15 cellular contexts compared by ENCODE assay signal in genomic region chr6:77450924-77451323, GRCh38. TPM values are rescaled to one million over a fixed set of nuclear protein-coding genes. Genes with fewer than 3 reads are reported as not detected.
DNase-seq lines count a peak whose midpoint lies in the region; TF ChIP-seq lines count a peak whose summit lies in the region.
"Had no signal": no experiment of that assay in that cellular context is flagged by ENCODE, and none has a peak within 500 bp of the region (broad histone marks: within the 10 kb centered on the region; RNA-seq: fewer than 3 reads in every experiment).

No MANE protein-coding gene starts in this region.

- no peak overlapping the region for H2AFZ ChIP-seq in GM23248

- 0 out of 2 replicates have a peak, but pooled peaks cover 7% of the 10 kb centered on the region for H3F3A ChIP-seq in GM23248 (ENCODE audit: insufficient read depth)

- H3K9ac ChIP-seq in GM23248, result no peak overlapping the region

- no peaks in the 10 kb centered on the region for H3K79me2 ChIP-seq in GM23248 (ENCODE audit: insufficient read depth)

- H3K9me2 ChIP-seq in GM23248 (ENCODE audit: insufficient read depth), result no peaks in the 10 kb centered on the region

- H3K27ac ChIP-seq in 22Rv1 (no peak overlapping the region), GM23248 (no peak overlapping the region), ascending aorta (no peak overlapping the region)
- H3K27ac ChIP-seq in effector memory CD4-positive, alpha-beta T cell (ENCODE audit: insufficient read depth, low read length, poor library complexity, severe bottlenecking), result no peak overlapping the region
- H3K27ac ChIP-seq: spleen had no signal

- TF ChIP-seq CTCF in 22Rv1 (IDR thresholded peaks at IDR 0.05) (peak; percentile 12; the same call in 1 of the 2 replicates), ascending aorta (IDR thresholded peaks at IDR 0.05) (peak in 2 of 3 experiments; percentile 24 to 31), fibroblast of villous mesenchyme (IDR thresholded peaks at IDR 0.05; ENCODE audit: insufficient read depth, low read depth, low read length) (peak; percentile 47)

- DNase-seq in GM23248 (peak; percentile 48), ascending aorta (ENCODE audit: low spot score in 2 of 2) (no peak), fibroblast of villous mesenchyme (ENCODE audit: low read depth) (peak; percentile 45), amygdala (lab: John Stamatoyannopoulos, UW) (no peak), activated T-cell treated with anti-CD3 and anti-CD28 coated beads for 4 hours (no peak), AG08396 (ENCODE audit: low spot score) (no peak)
- no peak for DNase-seq in effector memory CD4-positive, alpha-beta T cell
- DNase-seq: central memory CD4-positive, alpha-beta T cell; midbrain; MM.1S; NCI-H2081; occipital lobe; spleen had no signal

- H3K36me3 ChIP-seq in GM23248 (ENCODE audit: low read depth) (no peaks in the 10 kb centered on the region), ascending aorta (no peaks in the 10 kb centered on the region)
- H3K36me3 ChIP-seq in effector memory CD4-positive, alpha-beta T cell (ENCODE audit: control insufficient read depth, insufficient read depth, low read length), result no peaks in the 10 kb centered on the region
- H3K36me3 ChIP-seq: spleen had no signal

- intact Hi-C loops in ascending aorta (cut with DNase I), result loop anchor here (10.0 kb wide), 1 partner anchor 156 kb away; no protein-coding TSS in a partner anchor

- in situ Hi-C loops in GM23248 (cut with MboI), result loop anchor here (10.0 to 25.0 kb wide), 2 partner anchors 756 to 1514 kb away; no protein-coding TSS in a partner anchor

- H3K27me3 ChIP-seq in GM23248 (replicated peaks; ENCODE audit: insufficient read depth) (no peaks in the 10 kb centered on the region), ascending aorta (no peaks in the 10 kb centered on the region)
- no peaks in the 10 kb centered on the region for H3K27me3 ChIP-seq in effector memory CD4-positive, alpha-beta T cell (replicated peaks; ENCODE audit: control insufficient read depth, insufficient read depth, low read length, poor library complexity, severe bottlenecking)
- H3K27me3 ChIP-seq: spleen had no signal

- H3K9me3 ChIP-seq in GM23248 (ENCODE audit: low read depth) (no peaks in the 10 kb centered on the region), ascending aorta (no peaks in the 10 kb centered on the region)
- H3K9me3 ChIP-seq in effector memory CD4-positive, alpha-beta T cell (ENCODE audit: control insufficient read depth, low read length), result no peaks in the 10 kb centered on the region
- H3K9me3 ChIP-seq: spleen had no signal

- no peak overlapping the region for H3K4me2 ChIP-seq in GM23248 (ENCODE audit: unreplicated experiment)

- H3K4me1 ChIP-seq in GM23248 (ENCODE audit: insufficient read depth) (peaks cover 42% of the 10 kb centered on the region), ascending aorta (peaks cover 0 to 5% of the 10 kb centered on the region in 2 donors)
- no peaks in the 10 kb centered on the region for H3K4me1 ChIP-seq in effector memory CD4-positive, alpha-beta T cell (ENCODE audit: control insufficient read depth, insufficient read depth, low read length, poor library complexity, severe bottlenecking)
- H3K4me1 ChIP-seq: spleen had no signal

- H3K4me3 ChIP-seq in GM23248, result no peak overlapping the region
- H3K4me3 ChIP-seq in ascending aorta, result no peak overlapping the region
- H3K4me3 ChIP-seq in fibroblast of villous mesenchyme (ENCODE audit: low read depth, low read length), result no peak overlapping the region
- no peak overlapping the region for H3K4me3 ChIP-seq in effector memory CD4-positive, alpha-beta T cell (ENCODE audit: insufficient read depth, low read depth, low read length, poor library complexity, severe bottlenecking)
- H3K4me3 ChIP-seq: spleen had no signal

- H4K20me1 ChIP-seq in GM23248 (ENCODE audit: insufficient read depth), result no peaks in the 10 kb centered on the region

RNA-seq across cellular contexts. Expression of gene HTR1B, which starts 12.4 kb away (rescaled TPM):
- not detected in 2 replicates for total RNA-seq in GM23248 (2014; rRNA removed; shearing (Covaris generic))
- polyA plus RNA-seq in GM23248 (2016; fragmentation: Nextera tagmentation; extraction: Ambion mirVana), result not detected in 2 replicates
- total RNA-seq in ascending aorta (12.0 TPM), fibroblast of villous mesenchyme (8.2 and 9.7 TPM in 2 replicates)
- total RNA-seq: B cell had no signal
- polyA plus RNA-seq: spleen had no signal

Comparison
In these comparisons a context has a peak if more than half of its experiments do, and no peak if none do; other contexts are left out.
1. DNase-seq: peak in GM23248 (single experiment) and fibroblast of villous mesenchyme (single experiment); none in ascending aorta (0 of 2), amygdala (0 of 56), activated T-cell treated with anti-CD3 and anti-CD28 coated beads for 4 hours (single experiment), AG08396 (single experiment) and effector memory CD4-positive, alpha-beta T cell (0 of 3).
2. Peak in every context shown above with its lines, with median percentiles within 50 percentile points of each other: CTCF ChIP-seq.